Comparison of ENCODE assay signal across 2 cellular contexts in the genomic region with DNA sequence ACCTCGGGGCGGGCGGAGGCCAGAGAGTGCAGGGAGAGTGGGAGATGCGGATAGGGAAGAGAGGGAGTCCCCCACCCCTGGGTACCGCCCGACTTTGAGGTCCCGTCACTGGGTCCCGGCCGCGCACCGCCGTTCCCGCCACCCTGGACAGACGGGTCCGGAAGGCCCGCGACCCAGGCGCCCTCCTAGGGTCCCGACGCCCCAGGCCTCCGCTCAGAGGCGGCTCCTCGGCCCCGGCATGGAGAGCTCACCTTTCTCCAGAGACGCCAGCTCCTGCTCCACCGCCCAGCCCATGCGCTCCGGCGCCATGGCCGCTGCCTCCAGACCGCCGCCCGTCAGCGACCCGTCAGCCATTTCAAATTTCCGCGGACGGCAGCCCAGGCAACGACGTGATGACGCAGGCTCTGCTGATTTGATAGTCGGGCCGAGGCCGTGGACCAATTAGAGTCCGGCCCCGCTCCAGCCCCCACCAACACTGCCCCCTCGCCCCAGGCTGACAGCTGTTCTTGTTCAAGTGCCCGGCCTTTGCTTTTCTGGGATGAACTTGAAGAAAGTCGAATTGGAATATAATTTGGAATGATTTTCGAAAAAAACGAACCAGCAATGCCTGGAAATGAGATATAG.
TF ChIP-seq lines count a peak whose summit lies in the region.

A gene with protein sequence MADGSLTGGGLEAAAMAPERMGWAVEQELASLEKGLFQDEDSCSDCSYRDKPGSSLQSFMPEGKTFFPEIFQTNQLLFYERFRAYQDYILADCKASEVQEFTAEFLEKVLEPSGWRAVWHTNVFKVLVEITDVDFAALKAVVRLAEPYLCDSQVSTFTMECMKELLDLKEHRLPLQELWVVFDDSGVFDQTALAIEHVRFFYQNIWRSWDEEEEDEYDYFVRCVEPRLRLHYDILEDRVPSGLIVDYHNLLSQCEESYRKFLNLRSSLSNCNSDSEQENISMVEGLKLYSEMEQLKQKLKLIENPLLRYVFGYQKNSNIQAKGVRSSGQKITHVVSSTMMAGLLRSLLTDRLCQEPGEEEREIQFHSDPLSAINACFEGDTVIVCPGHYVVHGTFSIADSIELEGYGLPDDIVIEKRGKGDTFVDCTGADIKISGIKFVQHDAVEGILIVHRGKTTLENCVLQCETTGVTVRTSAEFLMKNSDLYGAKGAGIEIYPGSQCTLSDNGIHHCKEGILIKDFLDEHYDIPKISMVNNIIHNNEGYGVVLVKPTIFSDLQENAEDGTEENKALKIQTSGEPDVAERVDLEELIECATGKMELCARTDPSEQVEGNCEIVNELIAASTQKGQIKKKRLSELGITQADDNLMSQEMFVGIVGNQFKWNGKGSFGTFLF (minus strand): TSS at position 374 of the 624 bp plus-strand sequence. CDS start 20 bp downstream, at position 354.

TF ChIP-seq in HEK293, 187 proteins besides CTCF, POLR2A, EP300 and RAD21 (continued from another document and continues in another):
- TF ChIP-seq ZNF266 (tag by site-specific recombination; IDR thresholded peaks at IDR 0.05; ENCODE audit: low read depth): no peak
- TF ChIP-seq, protein P1, sequence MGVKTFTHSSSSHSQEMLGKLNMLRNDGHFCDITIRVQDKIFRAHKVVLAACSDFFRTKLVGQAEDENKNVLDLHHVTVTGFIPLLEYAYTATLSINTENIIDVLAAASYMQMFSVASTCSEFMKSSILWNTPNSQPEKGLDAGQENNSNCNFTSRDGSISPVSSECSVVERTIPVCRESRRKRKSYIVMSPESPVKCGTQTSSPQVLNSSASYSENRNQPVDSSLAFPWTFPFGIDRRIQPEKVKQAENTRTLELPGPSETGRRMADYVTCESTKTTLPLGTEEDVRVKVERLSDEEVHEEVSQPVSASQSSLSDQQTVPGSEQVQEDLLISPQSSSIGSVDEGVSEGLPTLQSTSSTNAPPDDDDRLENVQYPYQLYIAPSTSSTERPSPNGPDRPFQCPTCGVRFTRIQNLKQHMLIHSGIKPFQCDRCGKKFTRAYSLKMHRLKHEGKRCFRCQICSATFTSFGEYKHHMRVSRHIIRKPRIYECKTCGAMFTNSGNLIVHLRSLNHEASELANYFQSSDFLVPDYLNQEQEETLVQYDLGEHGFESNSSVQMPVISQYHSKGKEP (tag by site-specific recombination; IDR thresholded peaks at IDR 0.05): no peak
- TF ChIP-seq, protein P2, sequence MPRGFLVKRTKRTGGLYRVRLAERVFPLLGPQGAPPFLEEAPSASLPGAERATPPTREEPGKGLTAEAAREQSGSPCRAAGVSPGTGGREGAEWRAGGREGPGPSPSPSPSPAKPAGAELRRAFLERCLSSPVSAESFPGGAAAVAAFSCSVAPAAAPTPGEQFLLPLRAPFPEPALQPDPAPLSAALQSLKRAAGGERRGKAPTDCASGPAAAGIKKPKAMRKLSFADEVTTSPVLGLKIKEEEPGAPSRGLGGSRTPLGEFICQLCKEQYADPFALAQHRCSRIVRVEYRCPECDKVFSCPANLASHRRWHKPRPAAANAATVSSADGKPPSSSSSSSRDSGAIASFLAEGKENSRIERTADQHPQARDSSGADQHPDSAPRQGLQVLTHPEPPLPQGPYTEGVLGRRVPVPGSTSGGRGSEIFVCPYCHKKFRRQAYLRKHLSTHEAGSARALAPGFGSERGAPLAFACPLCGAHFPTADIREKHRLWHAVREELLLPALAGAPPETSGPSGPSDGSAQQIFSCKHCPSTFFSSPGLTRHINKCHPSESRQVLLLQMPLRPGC (tag by site-specific recombination; IDR thresholded peaks at IDR 0.05): no peak
- TF ChIP-seq, protein P3, sequence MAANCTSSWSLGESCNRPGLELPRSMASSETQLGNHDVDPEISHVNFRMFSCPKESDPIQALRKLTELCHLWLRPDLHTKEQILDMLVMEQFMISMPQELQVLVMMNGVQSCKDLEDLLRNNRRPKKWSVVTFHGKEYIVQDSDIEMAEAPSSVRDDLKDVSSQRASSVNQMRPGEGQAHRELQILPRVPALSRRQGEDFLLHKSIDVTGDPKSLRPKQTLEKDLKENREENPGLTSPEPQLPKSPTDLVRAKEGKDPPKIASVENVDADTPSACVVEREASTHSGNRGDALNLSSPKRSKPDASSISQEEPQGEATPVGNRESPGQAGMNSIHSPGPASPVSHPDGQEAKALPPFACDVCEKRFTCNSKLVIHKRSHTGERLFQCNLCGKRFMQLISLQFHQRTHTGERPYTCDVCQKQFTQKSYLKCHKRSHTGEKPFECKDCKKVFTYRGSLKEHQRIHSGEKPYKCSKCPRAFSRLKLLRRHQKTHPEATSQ (tag by site-specific recombination; IDR thresholded peaks at IDR 0.05): 0 out of 2 replicates have a peak, but pooled peaks have one; percentile 73
- TF ChIP-seq KLF16 (tag by site-specific recombination; IDR thresholded peaks at IDR 0.05): peak; percentile 73; the same call in 1 of the 2 replicates
- TF ChIP-seq, protein P4, sequence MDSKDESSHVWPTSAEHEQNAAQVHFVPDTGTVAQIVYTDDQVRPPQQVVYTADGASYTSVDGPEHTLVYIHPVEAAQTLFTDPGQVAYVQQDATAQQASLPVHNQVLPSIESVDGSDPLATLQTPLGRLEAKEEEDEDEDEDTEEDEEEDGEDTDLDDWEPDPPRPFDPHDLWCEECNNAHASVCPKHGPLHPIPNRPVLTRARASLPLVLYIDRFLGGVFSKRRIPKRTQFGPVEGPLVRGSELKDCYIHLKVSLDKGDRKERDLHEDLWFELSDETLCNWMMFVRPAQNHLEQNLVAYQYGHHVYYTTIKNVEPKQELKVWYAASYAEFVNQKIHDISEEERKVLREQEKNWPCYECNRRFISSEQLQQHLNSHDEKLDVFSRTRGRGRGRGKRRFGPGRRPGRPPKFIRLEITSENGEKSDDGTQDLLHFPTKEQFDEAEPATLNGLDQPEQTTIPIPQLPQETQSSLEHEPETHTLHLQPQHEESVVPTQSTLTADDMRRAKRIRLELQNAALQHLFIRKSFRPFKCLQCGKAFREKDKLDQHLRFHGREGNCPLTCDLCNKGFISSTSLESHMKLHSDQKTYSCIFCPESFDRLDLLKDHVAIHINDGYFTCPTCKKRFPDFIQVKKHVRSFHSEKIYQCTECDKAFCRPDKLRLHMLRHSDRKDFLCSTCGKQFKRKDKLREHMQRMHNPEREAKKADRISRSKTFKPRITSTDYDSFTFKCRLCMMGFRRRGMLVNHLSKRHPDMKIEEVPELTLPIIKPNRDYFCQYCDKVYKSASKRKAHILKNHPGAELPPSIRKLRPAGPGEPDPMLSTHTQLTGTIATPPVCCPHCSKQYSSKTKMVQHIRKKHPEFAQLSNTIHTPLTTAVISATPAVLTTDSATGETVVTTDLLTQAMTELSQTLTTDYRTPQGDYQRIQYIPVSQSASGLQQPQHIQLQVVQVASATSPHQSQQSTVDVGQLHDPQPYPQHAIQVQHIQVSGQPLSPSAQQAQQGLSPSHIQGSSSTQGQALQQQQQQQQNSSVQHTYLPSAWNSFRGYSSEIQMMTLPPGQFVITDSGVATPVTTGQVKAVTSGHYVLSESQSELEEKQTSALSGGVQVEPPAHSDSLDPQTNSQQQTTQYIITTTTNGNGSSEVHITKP (tag by site-specific recombination; IDR thresholded peaks at IDR 0.05): peak; percentile 62; the same call in 1 of the 2 replicates
- TF ChIP-seq, protein P5, sequence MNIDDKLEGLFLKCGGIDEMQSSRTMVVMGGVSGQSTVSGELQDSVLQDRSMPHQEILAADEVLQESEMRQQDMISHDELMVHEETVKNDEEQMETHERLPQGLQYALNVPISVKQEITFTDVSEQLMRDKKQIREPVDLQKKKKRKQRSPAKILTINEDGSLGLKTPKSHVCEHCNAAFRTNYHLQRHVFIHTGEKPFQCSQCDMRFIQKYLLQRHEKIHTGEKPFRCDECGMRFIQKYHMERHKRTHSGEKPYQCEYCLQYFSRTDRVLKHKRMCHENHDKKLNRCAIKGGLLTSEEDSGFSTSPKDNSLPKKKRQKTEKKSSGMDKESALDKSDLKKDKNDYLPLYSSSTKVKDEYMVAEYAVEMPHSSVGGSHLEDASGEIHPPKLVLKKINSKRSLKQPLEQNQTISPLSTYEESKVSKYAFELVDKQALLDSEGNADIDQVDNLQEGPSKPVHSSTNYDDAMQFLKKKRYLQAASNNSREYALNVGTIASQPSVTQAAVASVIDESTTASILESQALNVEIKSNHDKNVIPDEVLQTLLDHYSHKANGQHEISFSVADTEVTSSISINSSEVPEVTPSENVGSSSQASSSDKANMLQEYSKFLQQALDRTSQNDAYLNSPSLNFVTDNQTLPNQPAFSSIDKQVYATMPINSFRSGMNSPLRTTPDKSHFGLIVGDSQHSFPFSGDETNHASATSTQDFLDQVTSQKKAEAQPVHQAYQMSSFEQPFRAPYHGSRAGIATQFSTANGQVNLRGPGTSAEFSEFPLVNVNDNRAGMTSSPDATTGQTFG (tag by site-specific recombination; IDR thresholded peaks at IDR 0.05; ENCODE audit: borderline replicate concordance): no peak
- TF ChIP-seq ZBTB20 (tag by site-specific recombination; IDR thresholded peaks at IDR 0.05): peak; percentile 40; the same call in 1 of the 2 replicates

TF ChIP-seq in SK-N-SH, 30 proteins besides CTCF, POLR2A, EP300 and RAD21 (continued from another document):
- TF ChIP-seq, protein P6, sequence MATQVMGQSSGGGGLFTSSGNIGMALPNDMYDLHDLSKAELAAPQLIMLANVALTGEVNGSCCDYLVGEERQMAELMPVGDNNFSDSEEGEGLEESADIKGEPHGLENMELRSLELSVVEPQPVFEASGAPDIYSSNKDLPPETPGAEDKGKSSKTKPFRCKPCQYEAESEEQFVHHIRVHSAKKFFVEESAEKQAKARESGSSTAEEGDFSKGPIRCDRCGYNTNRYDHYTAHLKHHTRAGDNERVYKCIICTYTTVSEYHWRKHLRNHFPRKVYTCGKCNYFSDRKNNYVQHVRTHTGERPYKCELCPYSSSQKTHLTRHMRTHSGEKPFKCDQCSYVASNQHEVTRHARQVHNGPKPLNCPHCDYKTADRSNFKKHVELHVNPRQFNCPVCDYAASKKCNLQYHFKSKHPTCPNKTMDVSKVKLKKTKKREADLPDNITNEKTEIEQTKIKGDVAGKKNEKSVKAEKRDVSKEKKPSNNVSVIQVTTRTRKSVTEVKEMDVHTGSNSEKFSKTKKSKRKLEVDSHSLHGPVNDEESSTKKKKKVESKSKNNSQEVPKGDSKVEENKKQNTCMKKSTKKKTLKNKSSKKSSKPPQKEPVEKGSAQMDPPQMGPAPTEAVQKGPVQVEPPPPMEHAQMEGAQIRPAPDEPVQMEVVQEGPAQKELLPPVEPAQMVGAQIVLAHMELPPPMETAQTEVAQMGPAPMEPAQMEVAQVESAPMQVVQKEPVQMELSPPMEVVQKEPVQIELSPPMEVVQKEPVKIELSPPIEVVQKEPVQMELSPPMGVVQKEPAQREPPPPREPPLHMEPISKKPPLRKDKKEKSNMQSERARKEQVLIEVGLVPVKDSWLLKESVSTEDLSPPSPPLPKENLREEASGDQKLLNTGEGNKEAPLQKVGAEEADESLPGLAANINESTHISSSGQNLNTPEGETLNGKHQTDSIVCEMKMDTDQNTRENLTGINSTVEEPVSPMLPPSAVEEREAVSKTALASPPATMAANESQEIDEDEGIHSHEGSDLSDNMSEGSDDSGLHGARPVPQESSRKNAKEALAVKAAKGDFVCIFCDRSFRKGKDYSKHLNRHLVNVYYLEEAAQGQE (IDR thresholded peaks at IDR 0.05; ENCODE audit: low read depth, low read length): peak; percentile 3; the same call in 1 of the 2 replicates
- no peak for TF ChIP-seq FOXJ3 (CRISPR knock-in tag; IDR thresholded peaks at IDR 0.05)
- no peak for TF ChIP-seq GABPA (IDR thresholded peaks at IDR 0.05; ENCODE audit: low read depth)
- peak; percentile 62; the same call in 1 of the 2 replicates for TF ChIP-seq POLR2AphosphoS5 (IDR thresholded peaks at IDR 0.05; ENCODE audit: low read depth, low read length)
